ENCODE assay signal across 1 cellular context in the genomic region with DNA sequence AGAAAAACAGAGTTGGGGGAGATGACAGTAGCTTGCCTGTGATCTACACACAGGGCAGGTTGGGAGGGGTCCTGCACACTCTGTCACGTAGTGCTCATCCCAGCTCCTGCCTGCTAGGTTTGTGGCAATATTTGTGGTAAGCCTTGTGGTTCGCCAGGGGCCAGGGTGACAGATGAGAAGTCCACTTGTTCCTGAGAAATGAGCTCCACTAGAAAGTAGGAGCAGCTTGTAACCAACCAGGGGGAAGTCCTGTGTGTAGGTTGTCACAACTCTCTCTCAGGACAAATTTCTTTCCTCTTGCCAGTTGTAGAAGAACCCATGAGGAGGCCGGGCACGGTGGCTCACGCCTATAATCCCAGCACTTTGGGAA.
TF ChIP-seq lines count a peak whose summit lies in the region.

No MANE protein-coding gene starts in this region.

TF ChIP-seq in HCT116, 20 proteins besides CTCF, POLR2A, EP300 and RAD21 (continued from another document):
- TF ChIP-seq SIN3A (IDR thresholded peaks at IDR 0.05; ENCODE audit: low read depth) = no peak
- TF ChIP-seq ELF1 (IDR thresholded peaks at IDR 0.05; ENCODE audit: borderline replicate concordance, low read depth) = no peak
- TF ChIP-seq, protein P1, sequence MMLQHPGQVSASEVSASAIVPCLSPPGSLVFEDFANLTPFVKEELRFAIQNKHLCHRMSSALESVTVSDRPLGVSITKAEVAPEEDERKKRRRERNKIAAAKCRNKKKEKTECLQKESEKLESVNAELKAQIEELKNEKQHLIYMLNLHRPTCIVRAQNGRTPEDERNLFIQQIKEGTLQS (IDR thresholded peaks at IDR 0.05) = no peak
- no peak for TF ChIP-seq EZH2phosphoT487 (IDR thresholded peaks at IDR 0.05; ENCODE audit: borderline replicate concordance)
- TF ChIP-seq, protein P2, sequence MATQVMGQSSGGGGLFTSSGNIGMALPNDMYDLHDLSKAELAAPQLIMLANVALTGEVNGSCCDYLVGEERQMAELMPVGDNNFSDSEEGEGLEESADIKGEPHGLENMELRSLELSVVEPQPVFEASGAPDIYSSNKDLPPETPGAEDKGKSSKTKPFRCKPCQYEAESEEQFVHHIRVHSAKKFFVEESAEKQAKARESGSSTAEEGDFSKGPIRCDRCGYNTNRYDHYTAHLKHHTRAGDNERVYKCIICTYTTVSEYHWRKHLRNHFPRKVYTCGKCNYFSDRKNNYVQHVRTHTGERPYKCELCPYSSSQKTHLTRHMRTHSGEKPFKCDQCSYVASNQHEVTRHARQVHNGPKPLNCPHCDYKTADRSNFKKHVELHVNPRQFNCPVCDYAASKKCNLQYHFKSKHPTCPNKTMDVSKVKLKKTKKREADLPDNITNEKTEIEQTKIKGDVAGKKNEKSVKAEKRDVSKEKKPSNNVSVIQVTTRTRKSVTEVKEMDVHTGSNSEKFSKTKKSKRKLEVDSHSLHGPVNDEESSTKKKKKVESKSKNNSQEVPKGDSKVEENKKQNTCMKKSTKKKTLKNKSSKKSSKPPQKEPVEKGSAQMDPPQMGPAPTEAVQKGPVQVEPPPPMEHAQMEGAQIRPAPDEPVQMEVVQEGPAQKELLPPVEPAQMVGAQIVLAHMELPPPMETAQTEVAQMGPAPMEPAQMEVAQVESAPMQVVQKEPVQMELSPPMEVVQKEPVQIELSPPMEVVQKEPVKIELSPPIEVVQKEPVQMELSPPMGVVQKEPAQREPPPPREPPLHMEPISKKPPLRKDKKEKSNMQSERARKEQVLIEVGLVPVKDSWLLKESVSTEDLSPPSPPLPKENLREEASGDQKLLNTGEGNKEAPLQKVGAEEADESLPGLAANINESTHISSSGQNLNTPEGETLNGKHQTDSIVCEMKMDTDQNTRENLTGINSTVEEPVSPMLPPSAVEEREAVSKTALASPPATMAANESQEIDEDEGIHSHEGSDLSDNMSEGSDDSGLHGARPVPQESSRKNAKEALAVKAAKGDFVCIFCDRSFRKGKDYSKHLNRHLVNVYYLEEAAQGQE (IDR thresholded peaks at IDR 0.05; ENCODE audit: low read depth) = no peak
- no peak for TF ChIP-seq SP1 (IDR thresholded peaks at IDR 0.05; ENCODE audit: low read depth)
